8 cellular contexts compared by ENCODE assay signal in genomic region chr17:67994827-67995567, GRCh38. TPM values are rescaled to one million over a fixed set of nuclear protein-coding genes. Genes with fewer than 3 reads are reported as not detected.
DNase-seq lines count a peak whose midpoint lies in the region; ATAC-seq and TF ChIP-seq lines count a peak whose summit lies in the region.

No MANE protein-coding gene starts in this region.

- intact Hi-C loops in mammary epithelial cell (cut with micrococcal nuclease): loop anchor here (1.0 to 5.0 kb wide), 3 partner anchors 24 to 1332 kb away; partner anchors contain the start of genes ABCA5 and KPNA2

- 16% methylated on average over 9 of the region's 9 CpGs for WGBS in mammary epithelial cell (ENCODE audit: low coverage, missing lambda C conversion rate)

- H3K27me3 ChIP-seq in GM06990 (replicated peaks; ENCODE audit: control insufficient read depth, insufficient read depth, low read length): no peaks in the 10 kb centered on the region
- H3K27me3 ChIP-seq in mammary epithelial cell (ENCODE audit: insufficient read depth, low read length): no peaks in the 10 kb centered on the region
- no peaks in the 10 kb centered on the region for H3K27me3 ChIP-seq in stomach smooth muscle (ENCODE audit: control insufficient read depth in 1 of 2, insufficient read depth in 2 of 2, low read length in 2 of 2)

- H3K27ac ChIP-seq in mammary epithelial cell (ENCODE audit: insufficient read depth, low read depth, low read length) (no peak overlapping the region), stomach smooth muscle (ENCODE audit: low read length) (peak overlapping the region; percentile 18)

- H3K79me2 ChIP-seq in mammary epithelial cell (ENCODE audit: insufficient read depth, low read length): peaks cover 12% of the 10 kb centered on the region

- no peaks in the 10 kb centered on the region for H4K20me1 ChIP-seq in mammary epithelial cell (ENCODE audit: insufficient read depth, low read length)

- H3K36me3 ChIP-seq in GM06990 (ENCODE audit: control insufficient read depth, insufficient read depth, low read length): no peaks in the 10 kb centered on the region
- peaks cover 3% of the 10 kb centered on the region for H3K36me3 ChIP-seq in mammary epithelial cell (ENCODE audit: insufficient read depth, low read length)
- no peaks in the 10 kb centered on the region for H3K36me3 ChIP-seq in stomach smooth muscle (ENCODE audit: control insufficient read depth in 2 of 2, insufficient read depth in 2 of 2, low read length in 2 of 2)

- H3K4me3 ChIP-seq in GM06990 (replicated peaks; ENCODE audit: low read depth, low read length) (peak overlapping the region; percentile 52), mammary epithelial cell (replicated peaks in 1 of 3; ENCODE audit: insufficient read depth in 1 of 3, low read depth in 2 of 3, low read length in 3 of 3) (peak overlapping the region; percentile 36 to 51 (median 39)), stomach smooth muscle (ENCODE audit: low read length in 2 of 2) (peak overlapping the region; percentile 79 to 80)

- no peak overlapping the region for H3K9ac ChIP-seq in mammary epithelial cell (ENCODE audit: insufficient read depth, low read length)
- peak overlapping the region in 1 of 2 donors; percentile 64 for H3K9ac ChIP-seq in stomach smooth muscle (ENCODE audit: low read length in 2 of 2)

- dilution Hi-C loops in mammary epithelial cell (cut with HindIII; ENCODE audit: low sequenced_read_pairs): no loop called here

- no peaks in the 10 kb centered on the region for H3K9me3 ChIP-seq in mammary epithelial cell (replicated peaks; ENCODE audit: insufficient read depth, low read length)
- H3K9me3 ChIP-seq in stomach smooth muscle (ENCODE audit: control insufficient read depth in 2 of 2, low read length in 2 of 2): no peaks in the 10 kb centered on the region

- ATAC-seq in HG02870 (IDR thresholded peaks at IDR 0.05; ENCODE audit: unreplicated experiment) (no peak), GM18520 (IDR thresholded peaks at IDR 0.05; ENCODE audit: unreplicated experiment) (no peak)

- H3K4me1 ChIP-seq in mammary epithelial cell (ENCODE audit: insufficient read depth, low read length): peaks cover 31% of the 10 kb centered on the region
- peaks cover 24% of the 10 kb centered on the region for H3K4me1 ChIP-seq in stomach smooth muscle (ENCODE audit: control insufficient read depth, insufficient read depth, low read length)

- no TSS peak for BruUV-seq in mammary epithelial cell (replicated peaks; lab: Mats Ljungman, UMichigan)

- TF ChIP-seq CTCF in GM06990 (IDR thresholded peaks at IDR 0.05; ENCODE audit: insufficient read depth, low read length, poor library complexity, severe bottlenecking) (no peak), mammary epithelial cell (conservative IDR thresholded peaks at IDR 0.05 in 1 of 2, IDR thresholded peaks at IDR 0.05 in 1 of 2; ENCODE audit: extremely low read depth in 1 of 2, insufficient read depth in 1 of 2, low read depth in 1 of 2, low read length in 2 of 2) (no peak)

- H3K4me2 ChIP-seq in mammary epithelial cell (ENCODE audit: insufficient read depth, low read depth, low read length): peak overlapping the region; percentile 93

- peak overlapping the region; percentile 79 for H2AFZ ChIP-seq in mammary epithelial cell (ENCODE audit: low read depth, low read length)

- CTCF ChIA-PET in mammary epithelial cell (lab: Charles Lee; ENCODE audit: low non-redundant PET): no interaction called here

- in situ Hi-C loops in mammary epithelial cell (cut with MboI; ENCODE audit: low sequenced_read_pairs in 2 of 2): no loop called here

- DNase-seq in GM06990 (ENCODE audit: extremely low read depth, insufficient read length) (no peak), NCI-H1694 treated with DMSO at 0.1 percent for 48 hours (lab: John Stamatoyannopoulos, UW) (peak; percentile 25), mammary epithelial cell (peak; percentile 78), kidney glomerular epithelial cell (lab: John Stamatoyannopoulos, UW) (peak; percentile 70), DMS153 (lab: John Stamatoyannopoulos, UW) (no peak)

RNA-seq across cellular contexts. Expression of gene C17orf58, which starts 1.3 kb away (rescaled TPM):
- total RNA-seq in mammary epithelial cell: 1 to 10 TPM; 7.0 to 7.2 TPM
- 9.9 TPM for polyA plus RNA-seq in mammary epithelial cell
- polyA minus RNA-seq in mammary epithelial cell: 2.3 TPM

RNA-seq across cellular contexts. Expression of gene KPNA2, which starts 40.5 kb away (rescaled TPM):
- total RNA-seq in mammary epithelial cell: 100 to 1,000 TPM in 1 of 2 donors, 10 to 100 TPM in 1; 63.7 to 168 TPM
- polyA plus RNA-seq in mammary epithelial cell: 263 TPM
- polyA minus RNA-seq in mammary epithelial cell: 483 TPM

Comparison
In these comparisons a context has a peak if more than half of its experiments do, and no peak if none do; other contexts are left out.
1. DNase-seq: peak in NCI-H1694 treated with DMSO at 0.1 percent for 48 hours (single experiment), mammary epithelial cell (single experiment) and kidney glomerular epithelial cell (single experiment); none in GM06990 (single experiment) and DMS153 (single experiment).
2. Peak in every context shown above with its lines, with median percentiles within 50 percentile points of each other: H3K4me3 ChIP-seq.